ENCODE assay signal across 26 cellular contexts in the genomic region with DNA sequence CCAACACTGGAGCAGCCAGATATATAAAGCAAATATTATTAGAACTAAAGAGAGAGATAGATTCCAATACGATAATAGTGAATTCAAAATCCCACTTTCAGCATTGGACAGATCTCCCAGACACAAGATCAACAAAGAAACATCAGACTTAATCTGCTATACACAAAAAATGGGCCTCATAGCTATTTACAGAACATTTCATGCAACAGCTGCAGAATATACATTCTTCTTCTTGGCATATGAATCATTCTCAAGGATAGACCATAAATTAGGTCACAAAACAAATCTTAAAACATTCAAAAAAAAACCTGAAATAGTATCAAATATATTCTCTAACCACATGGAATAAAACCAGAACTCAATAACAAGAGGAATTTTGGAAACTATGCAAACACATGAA. TPM values are rescaled to one million over a fixed set of nuclear protein-coding genes. Genes with fewer than 3 reads are reported as not detected.
DNase-seq lines count a peak whose midpoint lies in the region; ATAC-seq, FAIRE-seq and TF ChIP-seq lines count a peak whose summit lies in the region.
"Had no signal": no experiment of that assay in that cellular context is flagged by ENCODE, and none has a peak within 500 bp of the region (broad histone marks: within the 10 kb centered on the region; RNA-seq: fewer than 3 reads in every experiment).

No MANE protein-coding gene starts in this region.

- ATAC-seq in PC-3 = no peak
- no peak for ATAC-seq in HG03139 (IDR thresholded peaks at IDR 0.05; ENCODE audit: unreplicated experiment)
- ATAC-seq: GM23338, Panc1 had no signal

- H3K4me1 Mint-ChIP-seq in astrocyte (ENCODE audit: low read depth, unreplicated experiment) = peaks cover 34% of the 10 kb centered on the region
- H3K4me1 Mint-ChIP-seq: B cell; CD8-positive, alpha-beta memory T cell had no signal

- FAIRE-seq in astrocyte (lab: Jason Lieb, UNC) = no peak

- H3K27me3 Mint-ChIP-seq in astrocyte (ENCODE audit: low read depth, unreplicated experiment) = no peaks in the 10 kb centered on the region
- H3K27me3 Mint-ChIP-seq: B cell; CD8-positive, alpha-beta memory T cell had no signal

- no peaks in the 10 kb centered on the region; the same call in 1 of the 2 replicates for H3K4me1 ChIP-seq in PC-3 (ENCODE audit: insufficient read depth, low read length)
- no peaks in the 10 kb centered on the region for H3K4me1 ChIP-seq in astrocyte (ENCODE audit: insufficient read depth, low read length)

- H3K79me2 ChIP-seq in PC-3 (ENCODE audit: low read length) (no peaks in the 10 kb centered on the region), astrocyte (ENCODE audit: insufficient read depth, low read length) (no peaks in the 10 kb centered on the region)

- CTCF ChIA-PET in PC-3 (lab: Charles Lee) = no interaction called here

- intact Hi-C loops in PC-3 (cut with micrococcal nuclease) = no loop called here

- H3K9me2 ChIP-seq in PC-3 (replicated peaks; ENCODE audit: low read length) = no peaks in the 10 kb centered on the region

- no TSS peak for BruUV-seq in PC-3 (replicated peaks; lab: Mats Ljungman, UMichigan)

- H3K4me3 ChIP-seq in PC-3 (ENCODE audit: low read length) = no peak overlapping the region
- no peak overlapping the region for H3K4me3 ChIP-seq in astrocyte (ENCODE audit: insufficient read depth, low read depth, low read length)
- H3K4me3 ChIP-seq: GM23338, MG63, SK-N-MC had no signal

- H3K27me3 ChIP-seq in PC-3 (ENCODE audit: low read length) (no peaks in the 10 kb centered on the region), astrocyte (ENCODE audit: insufficient read depth, low read length) (no peaks in the 10 kb centered on the region)
- H3K27me3 ChIP-seq: MG63 had no signal

- H4K20me1 ChIP-seq in PC-3 (ENCODE audit: low read length) = no peaks in the 10 kb centered on the region
- no peaks in the 10 kb centered on the region for H4K20me1 ChIP-seq in astrocyte (ENCODE audit: insufficient read depth, low read length)

- H3K9me3 Mint-ChIP-seq in astrocyte (ENCODE audit: unreplicated experiment) = peaks cover 4% of the 10 kb centered on the region

- H3K36me3 ChIP-seq in PC-3 (ENCODE audit: low read depth, low read length) (no peaks in the 10 kb centered on the region), astrocyte (ENCODE audit: insufficient read depth, low read length) (no peaks in the 10 kb centered on the region)
- H3K36me3 ChIP-seq: MG63 had no signal

- H3K4me2 ChIP-seq in PC-3 (ENCODE audit: low read length) = no peak overlapping the region
- no peak overlapping the region for H3K4me2 ChIP-seq in astrocyte (ENCODE audit: low read length)
- H3K4me2 ChIP-seq: GM23338 had no signal

- H3K27ac ChIP-seq in PC-3 (ENCODE audit: low read length) = no peak overlapping the region
- H3K27ac ChIP-seq in astrocyte (ENCODE audit: low read depth, low read length) = no peak overlapping the region
- H3K27ac ChIP-seq: C4-2B, RWPE1, SK-N-MC had no signal

- H3K9me3 ChIP-seq in PC-3 (ENCODE audit: low read length) = no peaks in the 10 kb centered on the region
- H3K9me3 ChIP-seq in astrocyte (ENCODE audit: insufficient read depth, low read depth, low read length) = no peaks in the 10 kb centered on the region

- POLR2A ChIA-PET in PC-3 (lab: Charles Lee; ENCODE audit: unreplicated experiment) = no interaction called here

- no peak for TF ChIP-seq CTCF in PC-3 (conservative IDR thresholded peaks at IDR 0.05; ENCODE audit: low read depth, low read length)
- no peak for TF ChIP-seq CTCF in astrocyte (IDR thresholded peaks at IDR 0.05; ENCODE audit: insufficient read depth, low read depth, low read length)

- H3K27ac Mint-ChIP-seq in astrocyte (ENCODE audit: unreplicated experiment) = no peak overlapping the region
- H3K27ac Mint-ChIP-seq: B cell; CD8-positive, alpha-beta memory T cell; GM23338; H9; HFFc6 had no signal

- H3F3A ChIP-seq in PC-3 (ENCODE audit: low read length, unreplicated experiment) = no peaks in the 10 kb centered on the region

- DNase-seq in PC-3 (peak; percentile 2), astrocyte (ENCODE audit: low read depth) (peak; percentile 35), fibroblast of peridontal ligament (ENCODE audit: extremely low read depth) (peak; percentile 49), NCI-H2196 treated with DMSO at 0.1 percent for 48 hours (lab: John Stamatoyannopoulos, UW; ENCODE audit: unreplicated experiment) (no peak), CD1c-positive myeloid dendritic cell (ENCODE audit: extremely low spot score) (no peak), mucosa of gallbladder (ENCODE audit: low spot score) (no peak)
- DNase-seq: CD8-positive, alpha-beta memory T cell; DMS 273 treated with DMSO at 0.1 percent for 48 hours; H9; HFFc6; KBM-7; MG63; NCI-H1105 treated with DMSO at 0.1 percent for 48 hours; NCI-H146; NCI-H1930; NCI-H2107; NCI-H446; NCI-H526; SHP77 treated with DMSO at 0.1 percent for 48 hours had no signal

- H3K4me3 Mint-ChIP-seq in astrocyte (ENCODE audit: unreplicated experiment) = no peak overlapping the region
- H3K4me3 Mint-ChIP-seq: B cell; CD8-positive, alpha-beta memory T cell; GM23338; H9; HFFc6 had no signal

- H3K9ac ChIP-seq in PC-3 (ENCODE audit: low read length) = no peak overlapping the region
- H3K9ac ChIP-seq in astrocyte (ENCODE audit: low read length) = no peak overlapping the region

- no peaks in the 10 kb centered on the region for H3K36me3 Mint-ChIP-seq in astrocyte (ENCODE audit: low read depth, unreplicated experiment)

- H2AFZ ChIP-seq in PC-3 (ENCODE audit: low read length) (no peak overlapping the region), astrocyte (ENCODE audit: low read depth, low read length) (no peak overlapping the region)
- H2AFZ ChIP-seq: GM23338 had no signal

RNA-seq across cellular contexts. Expression of gene BAZ2B, which starts 23.8 kb away (rescaled TPM):
- 15.7 and 19.6 TPM in 2 replicates for total RNA-seq in PC-3 (2014; rRNA removed)
- total RNA-seq in astrocyte = 60.9 and 69.8 TPM in 2 replicates
- 77.7 TPM for total RNA-seq in mucosa of gallbladder

Comparison
In these comparisons a context has a peak if more than half of its experiments do, and no peak if none do; other contexts are left out.
1. DNase-seq: peak in PC-3 (single experiment), astrocyte (single experiment) and fibroblast of peridontal ligament (single experiment); none in NCI-H2196 treated with DMSO at 0.1 percent for 48 hours (single experiment), CD1c-positive myeloid dendritic cell (single experiment) and mucosa of gallbladder (single experiment).